14 cellular contexts compared by ENCODE assay signal in the genomic region with DNA sequence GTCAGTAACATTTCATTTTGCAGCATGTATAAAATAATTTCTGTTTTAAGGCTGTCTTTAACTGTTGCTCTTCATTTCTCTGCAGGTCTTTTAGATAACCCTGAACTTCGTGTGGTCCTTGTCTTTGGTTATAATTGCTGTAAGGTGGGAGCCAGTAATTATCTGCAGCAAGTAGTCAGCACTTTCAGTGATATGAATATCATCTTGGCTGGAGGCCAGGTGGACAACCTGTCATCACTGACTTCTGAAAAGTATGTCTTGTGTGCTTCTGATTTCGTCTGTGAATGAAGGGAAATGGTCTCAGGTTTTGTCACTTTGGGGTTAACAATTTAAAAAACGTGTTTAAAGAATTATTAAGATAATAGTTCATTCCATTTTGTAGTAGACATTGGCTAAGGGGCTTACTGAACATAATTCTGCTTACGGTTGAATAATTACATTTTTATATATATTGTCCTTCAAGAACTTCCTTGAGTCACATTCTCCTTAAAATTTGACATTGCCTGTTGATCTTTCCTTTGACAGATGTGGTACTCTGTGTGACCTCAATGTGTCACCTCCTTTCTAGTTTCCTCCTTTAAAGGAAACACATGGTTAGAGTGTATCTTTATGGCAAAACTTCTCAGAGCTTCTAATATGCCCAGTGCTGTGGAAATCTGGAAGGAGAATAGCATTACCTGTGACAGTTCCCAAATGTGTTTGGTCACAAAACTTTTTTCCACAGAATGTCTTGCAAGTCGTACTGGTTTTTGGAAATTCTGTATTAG. TPM values are rescaled to one million over a fixed set of nuclear protein-coding genes. Genes with fewer than 3 reads are reported as not detected.
DNase-seq lines count a peak whose midpoint lies in the region; ATAC-seq and TF ChIP-seq lines count a peak whose summit lies in the region.
"Had no signal": no experiment of that assay in that cellular context is flagged by ENCODE, and none has a peak within 500 bp of the region (broad histone marks: within the 10 kb centered on the region; RNA-seq: fewer than 3 reads in every experiment).

No MANE protein-coding gene starts in this region.

- peaks cover 38% of the 10 kb centered on the region for H3K4me1 ChIP-seq in KMS-11 (ENCODE audit: low read depth, poor library complexity, severe bottlenecking)

- no peak overlapping the region for H2AFZ ChIP-seq in KMS-11 (ENCODE audit: low read depth)
- H2AFZ ChIP-seq: hepatocyte had no signal

- H3K79me2 ChIP-seq in KMS-11 (ENCODE audit: insufficient read depth, low read depth), result no peaks in the 10 kb centered on the region

- no peak for TF ChIP-seq CTCF in KMS-11 (conservative IDR thresholded peaks at IDR 0.05; ENCODE audit: low read depth, low read length)
- TF ChIP-seq CTCF in activated CD8-positive, alpha-beta T cell treated with anti-CD3 and anti-CD28 coated beads for 36 hours (IDR thresholded peaks at IDR 0.05), result no peak

- POLR2A ChIA-PET in activated CD8-positive, alpha-beta T cell treated with anti-CD3 and anti-CD28 coated beads for 36 hours (lab: Charles Lee), result interaction anchor here (0.8 kb wide), 1 partner anchor 26 kb away, joined by 3 read pairs; a partner anchor contains a TSS

- peak; percentile 58 for ATAC-seq in activated CD8-positive, alpha-beta T cell treated with anti-CD3 and anti-CD28 coated beads for 36 hours
- no peak for ATAC-seq in HG02588 (IDR thresholded peaks at IDR 0.05; ENCODE audit: unreplicated experiment)
- ATAC-seq in HG03442 (IDR thresholded peaks at IDR 0.05; ENCODE audit: unreplicated experiment), result no peak

- TF ChIP-seq POLR2A in erythroblast (IDR thresholded peaks at IDR 0.05; ENCODE audit: low read length), result no peak

- no peak overlapping the region for H3K9ac ChIP-seq in KMS-11

- H4K20me1 ChIP-seq in KMS-11 (ENCODE audit: insufficient read depth), result no peaks in the 10 kb centered on the region

- CTCF ChIA-PET in activated CD8-positive, alpha-beta T cell treated with anti-CD3 and anti-CD28 coated beads for 36 hours (lab: Charles Lee), result interaction anchor here (1.4 to 2.4 kb wide), 3 partner anchors 32 to 127 kb away, joined by 4 to 7 read pairs (median 4); no protein-coding TSS in a partner anchor

- H3K4me3 Mint-ChIP-seq in T-helper 1 cell treated with Interleukin-12 subunit alpha and Interleukin-12 subunit beta and Interleukin-4 antibody, amounts not matched to agents 30 μg/mL and 1 μg/mL, for 36 hours, result no peak overlapping the region
- no peak overlapping the region for H3K4me3 Mint-ChIP-seq in activated CD8-positive, alpha-beta T cell treated with anti-CD3 and anti-CD28 coated beads for 36 hours
- H3K4me3 Mint-ChIP-seq: CD14-positive monocyte; naive thymus-derived CD8-positive, alpha-beta T cell had no signal

- no peaks in the 10 kb centered on the region for H3K27me3 Mint-ChIP-seq in T-helper 1 cell treated with Interleukin-12 subunit alpha and Interleukin-12 subunit beta and Interleukin-4 antibody, amounts not matched to agents 30 μg/mL and 1 μg/mL, for 36 hours (ENCODE audit: low read depth)
- no peaks in the 10 kb centered on the region for H3K27me3 Mint-ChIP-seq in activated CD8-positive, alpha-beta T cell treated with anti-CD3 and anti-CD28 coated beads for 36 hours
- H3K27me3 Mint-ChIP-seq: naive thymus-derived CD8-positive, alpha-beta T cell had no signal

- H3K4me1 Mint-ChIP-seq in T-helper 1 cell treated with Interleukin-12 subunit alpha and Interleukin-12 subunit beta and Interleukin-4 antibody, amounts not matched to agents 30 μg/mL and 1 μg/mL, for 36 hours (ENCODE audit: low read depth), result peaks cover 30% of the 10 kb centered on the region
- H3K4me1 Mint-ChIP-seq in activated CD8-positive, alpha-beta T cell treated with anti-CD3 and anti-CD28 coated beads for 36 hours (ENCODE audit: low read depth), result peaks cover 36% of the 10 kb centered on the region

- H3K27ac ChIP-seq in KMS-11, result peak overlapping the region; percentile 17; the same call in 1 of the 2 replicates
- H3K27ac ChIP-seq: hepatocyte had no signal

- no peaks in the 10 kb centered on the region for H3K9me3 Mint-ChIP-seq in T-helper 1 cell treated with Interleukin-12 subunit alpha and Interleukin-12 subunit beta and Interleukin-4 antibody, amounts not matched to agents 30 μg/mL and 1 μg/mL, for 36 hours
- no peaks in the 10 kb centered on the region for H3K9me3 Mint-ChIP-seq in activated CD8-positive, alpha-beta T cell treated with anti-CD3 and anti-CD28 coated beads for 36 hours
- H3K9me3 Mint-ChIP-seq: CD14-positive monocyte; naive thymus-derived CD8-positive, alpha-beta T cell had no signal

- peak overlapping the region; percentile 72 for H3K4me2 ChIP-seq in KMS-11
- H3K4me2 ChIP-seq: hepatocyte had no signal

- no peaks in the 10 kb centered on the region; the same call in 1 of the 2 replicates for H3K36me3 ChIP-seq in KMS-11 (ENCODE audit: insufficient read depth)

- DNase-seq in T-helper 1 cell (no peak), erythroblast (lab: John Stamatoyannopoulos, UW) (peak; percentile 58 to 59), NCI-H1436 treated with DMSO at 0.1 percent for 48 hours (lab: John Stamatoyannopoulos, UW) (no peak)
- peak; percentile 35 for DNase-seq in activated CD8-positive, alpha-beta T cell treated with anti-CD3 and anti-CD28 coated beads for 36 hours
- DNase-seq: central memory CD4-positive, alpha-beta T cell; DMS153; naive thymus-derived CD8-positive, alpha-beta T cell; NCI-H1930 had no signal

- H3K27ac Mint-ChIP-seq in T-helper 1 cell treated with Interleukin-12 subunit alpha and Interleukin-12 subunit beta and Interleukin-4 antibody, amounts not matched to agents 30 μg/mL and 1 μg/mL, for 36 hours, result peak overlapping the region; percentile 46
- no peak overlapping the region for H3K27ac Mint-ChIP-seq in activated CD8-positive, alpha-beta T cell treated with anti-CD3 and anti-CD28 coated beads for 36 hours
- H3K27ac Mint-ChIP-seq: CD14-positive monocyte had no signal

- H3K36me3 Mint-ChIP-seq in T-helper 1 cell treated with Interleukin-12 subunit alpha and Interleukin-12 subunit beta and Interleukin-4 antibody, amounts not matched to agents 30 μg/mL and 1 μg/mL, for 36 hours (ENCODE audit: low read depth), result peaks cover 31% of the 10 kb centered on the region
- peaks cover 49% of the 10 kb centered on the region for H3K36me3 Mint-ChIP-seq in activated CD8-positive, alpha-beta T cell treated with anti-CD3 and anti-CD28 coated beads for 36 hours (ENCODE audit: low read depth)

- intact Hi-C loops in activated CD8-positive, alpha-beta T cell treated with anti-CD3 and anti-CD28 coated beads for 36 hours (cut with micrococcal nuclease), result no loop called here

- H3K27me3 ChIP-seq in KMS-11 (ENCODE audit: insufficient read depth, low read depth), result no peaks in the 10 kb centered on the region
- H3K27me3 ChIP-seq: hepatocyte had no signal

- H3K4me3 ChIP-seq in KMS-11 (IDR thresholded peaks at IDR 0.05; ENCODE audit: insufficient read depth, low read depth, low read length), result no peak overlapping the region
- H3K4me3 ChIP-seq: hepatocyte had no signal

RNA-seq across cellular contexts. Expression of a gene that starts 26.3 kb away (rescaled TPM):
- 10 to 100 TPM; 64.8 to 66.2 TPM for total RNA-seq in activated CD8-positive, alpha-beta T cell treated with anti-CD3 and anti-CD28 coated beads for 36 hours

Comparison
In these comparisons a context has a peak if more than half of its experiments do, and no peak if none do; other contexts are left out.
1. DNase-seq: peak in activated CD8-positive, alpha-beta T cell treated with anti-CD3 and anti-CD28 coated beads for 36 hours (single experiment) and erythroblast (2 of 2); none in T-helper 1 cell (0 of 5) and NCI-H1436 treated with DMSO at 0.1 percent for 48 hours (single experiment).